10 cellular contexts compared by ENCODE assay signal in genomic region chr5:151212361-151212899, GRCh38. TPM values are rescaled to one million over a fixed set of nuclear protein-coding genes. Genes with fewer than 3 reads are reported as not detected.
DNase-seq lines count a peak whose midpoint lies in the region; ATAC-seq, FAIRE-seq and TF ChIP-seq lines count a peak whose summit lies in the region.
"Had no signal": no experiment of that assay in that cellular context is flagged by ENCODE, and none has a peak within 500 bp of the region (broad histone marks: within the 10 kb centered on the region; RNA-seq: fewer than 3 reads in every experiment).

No MANE protein-coding gene starts in this region.

- peaks cover 8% of the 10 kb centered on the region; the same call in 2 of the 3 replicates for H3K4me1 Mint-ChIP-seq in GM23338

- H3K9me3 Mint-ChIP-seq in GM23338, result no peaks in the 10 kb centered on the region

- no peaks in the 10 kb centered on the region for H3F3A ChIP-seq in GM23338 (replicated peaks; ENCODE audit: low read depth)

- no peaks in the 10 kb centered on the region for H3K9me2 ChIP-seq in GM23338 (ENCODE audit: insufficient read depth)

- H3K79me2 ChIP-seq in GM12878 (ENCODE audit: control insufficient read depth, insufficient read depth, low read length), result peaks cover 63% of the 10 kb centered on the region
- no peaks in the 10 kb centered on the region for H3K79me2 ChIP-seq in GM23338 (replicated peaks; ENCODE audit: insufficient read depth)

- in situ Hi-C loops in GM12878 (cut with MboI), result no loop called here

- H2AFZ ChIP-seq in GM12878 (ENCODE audit: control insufficient read depth, low read depth, low read length) (no peak overlapping the region; the same call in 1 of the 2 replicates), GM23338 (no peak overlapping the region)

- peak overlapping the region; percentile 74 for H3K4me3 ChIP-seq in GM12878
- no peak overlapping the region for H3K4me3 ChIP-seq in skeletal muscle tissue (ENCODE audit: low read length in 3 of 3)
- H3K4me3 ChIP-seq in GM23338, result no peak overlapping the region
- H3K4me3 ChIP-seq: SJSA1 had no signal

- no TSS peak for BruUV-seq in GM12878 (replicated peaks; lab: Mats Ljungman, UMichigan)

- WGBS in GM12878 (ENCODE audit: insufficient coverage, insufficient replicate concordance, low lambda C conversion rate, missing lambda C conversion rate), result 10% methylated on average over 3 of the region's 3 CpGs

- H3K27ac Mint-ChIP-seq in GM23338, result no peak overlapping the region

- peak; percentile 89 for FAIRE-seq in GM12892 (lab: Jason Lieb, UNC)
- no peak for FAIRE-seq in GM12878 (lab: Jason Lieb, UNC)

- no peak; a peak in 1 of 4 replicates for TF ChIP-seq EP300 in GM12878 (IDR thresholded peaks at IDR 0.05; ENCODE audit: borderline replicate concordance in 1 of 2, control insufficient read depth in 1 of 2, low read depth in 2 of 2, low read length in 2 of 2)

- intact Hi-C loops in GM12878 (cut with micrococcal nuclease; ENCODE audit: unreplicated experiment), result loop anchor here (5.0 kb wide), 1 partner anchor 130 kb away; the partner anchor contains the start of gene TNIP1

- H3K36me3 Mint-ChIP-seq in GM23338 (ENCODE audit: low read depth), result no peaks in the 10 kb centered on the region

- no peaks in the 10 kb centered on the region for H3K9me3 ChIP-seq in GM12878 (replicated peaks; ENCODE audit: control insufficient read depth, insufficient read depth, low read length)
- H3K9me3 ChIP-seq in skeletal muscle tissue (ENCODE audit: control insufficient read depth in 3 of 3, low read length in 3 of 3), result no peaks in the 10 kb centered on the region
- H3K9me3 ChIP-seq: SJSA1 had no signal

- H3K4me3 Mint-ChIP-seq in GM23338, result no peak overlapping the region

- TF ChIP-seq CTCF in GM12878 (IDR thresholded peaks at IDR 0.05 in 2 of 3, conservative IDR thresholded peaks at IDR 0.05 in 1 of 3; ENCODE audit: control insufficient read depth in 2 of 3, extremely low read depth in 1 of 3, insufficient read depth in 1 of 3, low read depth in 3 of 3, low read length in 3 of 3), result no peak
- no peak for TF ChIP-seq CTCF in GM23338 (conservative IDR thresholded peaks at IDR 0.05; ENCODE audit: low read depth in 2 of 2)

- POLR2A ChIA-PET in GM12878 (lab: Charles Lee), result interaction anchor here (0.5 to 17.1 kb wide), 20 partner anchors 10 to 142 kb away, joined by 3 to 290 read pairs (median 6); partner anchors contain the start of genes ANXA6, CCDC69 and GM2A

- DNase-seq in GM12892 (ENCODE audit: insufficient read length), result no peak
- peak; percentile 56 for DNase-seq in GM12878 (ENCODE audit: low read depth, low spot score)
- no peak for DNase-seq in Kasumi-1 (lab: John Stamatoyannopoulos, UW)
- DNase-seq in GM23338 (ENCODE audit: low spot score), result no peak
- DNase-seq: NCI-H1694 had no signal

- SMC1A ChIA-PET in GM12878 (lab: Charles Lee; ENCODE audit: uncharacterized antibody, unreplicated experiment), result interaction anchor here (0.6 to 18.6 kb wide), 21 partner anchors 10 to 477 kb away, joined by 3 to 325 read pairs (median 8); partner anchors contain the start of genes ANXA6, CCDC69, GM2A and TNIP1

- ATAC-seq in HG03460 (IDR thresholded peaks at IDR 0.05; ENCODE audit: unreplicated experiment) (peak; percentile 4), GM12878 (peak; percentile 14), HG03565 (IDR thresholded peaks at IDR 0.05; ENCODE audit: unreplicated experiment) (no peak), GM23338 (no peak), GM19351 (IDR thresholded peaks at IDR 0.05; ENCODE audit: unreplicated experiment) (no peak)

- H3K27me3 ChIP-seq in GM12878 (replicated peaks in 1 of 2; ENCODE audit: control insufficient read depth in 2 of 2, insufficient read depth in 2 of 2, low read length in 1 of 2), result no peaks in the 10 kb centered on the region
- no peaks in the 10 kb centered on the region for H3K27me3 ChIP-seq in skeletal muscle tissue (ENCODE audit: control insufficient read depth in 3 of 3, insufficient read depth in 3 of 3, low read length in 3 of 3)
- H3K27me3 ChIP-seq in GM23338 (ENCODE audit: insufficient read depth), result no peaks in the 10 kb centered on the region
- H3K27me3 ChIP-seq: SJSA1 had no signal

- H3K27me3 Mint-ChIP-seq in GM23338 (ENCODE audit: insufficient read depth, low read depth, poor library complexity), result peaks cover 2% of the 10 kb centered on the region

- CTCF ChIA-PET in GM12878 (lab: Yijun Ruan, JAX), result interaction anchor here (0.7 to 17.0 kb wide), 16 partner anchors 11 to 88 kb away, joined by 3 to 293 read pairs (median 4); partner anchors contain the start of genes CCDC69 and GM2A

- peak overlapping the region; percentile 94 for H3K9ac ChIP-seq in GM12878 (ENCODE audit: control insufficient read depth, insufficient read depth, low read length)
- H3K9ac ChIP-seq in skeletal muscle tissue (ENCODE audit: low read depth in 1 of 3, low read length in 3 of 3), result no peak overlapping the region

- H3K4me1 ChIP-seq in GM12878 (ENCODE audit: control insufficient read depth, insufficient read depth, low read length), result peaks cover 54% of the 10 kb centered on the region
- peaks cover 47 to 60% (median 54%) of the 10 kb centered on the region in 3 donors for H3K4me1 ChIP-seq in skeletal muscle tissue (ENCODE audit: control insufficient read depth in 3 of 3, insufficient read depth in 3 of 3, low read length in 3 of 3)
- peaks cover 4% of the 10 kb centered on the region; the same call in 1 of the 2 replicates for H3K4me1 ChIP-seq in GM23338 (ENCODE audit: insufficient read depth)
- H3K4me1 ChIP-seq: SJSA1 had no signal

- TF ChIP-seq POLR2A in GM12892 (IDR thresholded peaks at IDR 0.05; ENCODE audit: low read depth, low read length), result peak; percentile 12
- peak; percentile 52 for TF ChIP-seq POLR2A in GM12878 (IDR thresholded peaks at IDR 0.05; ENCODE audit: low read depth, low read length)

- H4K20me1 ChIP-seq in GM12878 (ENCODE audit: control insufficient read depth, insufficient read depth), result no peaks in the 10 kb centered on the region
- H4K20me1 ChIP-seq in GM23338 (replicated peaks; ENCODE audit: insufficient read depth), result no peaks in the 10 kb centered on the region

- peaks cover under 1 to 4% of the 10 kb centered on the region in 2 experiments; a peak in 2 of 4 replicates for H3K36me3 ChIP-seq in GM12878 (ENCODE audit: control insufficient read depth in 2 of 2, insufficient read depth in 2 of 2, low read length in 1 of 2)
- H3K36me3 ChIP-seq in skeletal muscle tissue (ENCODE audit: control insufficient read depth in 3 of 3, insufficient read depth in 3 of 3, low read length in 3 of 3), result peaks cover 0 to 5% (median 0%) of the 10 kb centered on the region in 3 donors
- no peaks in the 10 kb centered on the region for H3K36me3 ChIP-seq in GM23338 (ENCODE audit: insufficient read depth)
- H3K36me3 ChIP-seq: SJSA1 had no signal

- H3K4me2 ChIP-seq in GM12878 (ENCODE audit: control insufficient read depth, insufficient read depth) (peak overlapping the region; percentile 95), GM23338 (no peak overlapping the region)

- TF ChIP-seq RAD21 in GM12878 (IDR thresholded peaks at IDR 0.05; ENCODE audit: insufficient read depth, low read depth, low read length), result no peak

- H3K27ac ChIP-seq in GM12878 (ENCODE audit: control insufficient read depth, insufficient read depth) (peak overlapping the region; percentile 99), skeletal muscle tissue (ENCODE audit: low read depth, low read length) (peak overlapping the region; percentile 51), GM23338 (ENCODE audit: low read depth) (no peak overlapping the region)
- H3K27ac ChIP-seq: SJSA1 had no signal

- RAD21 ChIA-PET in GM12878 (lab: Charles Lee; ENCODE audit: unreplicated experiment), result interaction anchor here (1.0 to 7.6 kb wide), 17 partner anchors 10 to 130 kb away, joined by 3 to 156 read pairs (median 22); partner anchors contain the start of genes ANXA6, CCDC69, GM2A and TNIP1

RNA-seq across cellular contexts. Expression of gene CCDC69, which starts 11.5 kb away (rescaled TPM):
- polyA plus RNA-seq in GM12892 (2012; ENCODE audit: missing spikeins), result 41.2 TPM
- 69.3 and 77.6 TPM in 2 replicates for total RNA-seq in GM12878 (2013; cell fraction: nucleolus; rRNA removed)
- 91.1 and 104 TPM in 2 replicates for total RNA-seq in GM12878 (2014; rRNA removed)
- total RNA-seq in GM12878 (2014; rRNA removed; fragmentation: Illumina TruSeq; extraction: Trizol), result 78.8 and 80.3 TPM in 2 replicates
- 77.3 and 80.8 TPM in 2 replicates for total RNA-seq in GM12878 (2021)
- 37.5 TPM for polyA plus RNA-seq in GM12878 (2011; ENCODE audit: low read depth)
- 36.7 and 42.3 TPM in 2 replicates for polyA plus RNA-seq in GM12878 (2011; rRNA removed)
- 56.7 and 66.0 TPM in 2 replicates for polyA plus RNA-seq in GM12878 (2011; cell fraction: cytosol; rRNA removed)
- polyA plus RNA-seq in GM12878 (2011; cell fraction: nucleus; rRNA removed), result 16.1 and 18.3 TPM in 2 replicates
- polyA plus RNA-seq in GM12878 (2012), result 46.8 and 47.5 TPM in 2 replicates
- 104 and 106 TPM in 2 replicates for polyA plus RNA-seq in GM12878 (2014; fragmentation: Illumina TruSeq; extraction: Trizol)
- 10 to 100 TPM; 13.5 to 21.4 TPM for polyA plus RNA-seq in GM12878 (2014; fragmentation: Nextera tagmentation; extraction: Ambion mirVana)
- 89.6 and 102 TPM in 2 replicates for polyA plus RNA-seq in GM12878 (2014; rRNA removed)
- polyA plus RNA-seq in GM12878 (2016; fragmentation: Nextera tagmentation; extraction: Ambion mirVana), result 10 to 100 TPM; 55.7 to 59.8 TPM
- polyA minus RNA-seq in GM12878 (2011; rRNA and poly(A)+ RNA removed), result 32.8 and 41.3 TPM in 2 replicates
- polyA minus RNA-seq in GM12878 (2011; cell fraction: cytosol; rRNA and poly(A)+ RNA removed), result 11.4 and 17.0 TPM in 2 replicates
- 11.6 and 16.5 TPM in 2 replicates for polyA minus RNA-seq in GM12878 (2011; cell fraction: nucleus; rRNA and poly(A)+ RNA removed)
- total RNA-seq in skeletal muscle tissue, result 21.9 TPM
- total RNA-seq in GM23338 (2014; rRNA removed; shearing (Covaris generic)), result 5.3 and 6.6 TPM in 2 replicates
- 2.7 and 3.0 TPM in 2 replicates for polyA plus RNA-seq in GM23338 (2016; fragmentation: Nextera tagmentation; extraction: Ambion mirVana)

RNA-seq across cellular contexts. Expression of gene GM2A, which starts 40.6 kb away (rescaled TPM):
- 71.5 TPM for polyA plus RNA-seq in GM12892 (2012; ENCODE audit: missing spikeins)
- 150 and 162 TPM in 2 replicates for total RNA-seq in GM12878 (2013; cell fraction: nucleolus; rRNA removed)
- total RNA-seq in GM12878 (2014; rRNA removed) (102 and 109 TPM in 2 replicates), GM12878 (2014; rRNA removed; fragmentation: Illumina TruSeq; extraction: Trizol) (75.7 TPM in 2 replicates), GM12878 (2021) (95.1 and 95.6 TPM in 2 replicates), skeletal muscle tissue (16.7 TPM)
- 46.2 TPM for polyA plus RNA-seq in GM12878 (2011; ENCODE audit: low read depth)
- polyA plus RNA-seq in GM12878 (2011; rRNA removed) (85.4 and 106 TPM in 2 replicates), GM12878 (2014; fragmentation: Illumina TruSeq; extraction: Trizol) (74.4 and 83.9 TPM in 2 replicates), GM12878 (2014; fragmentation: Nextera tagmentation; extraction: Ambion mirVana) (10 to 100 TPM; 33.6 to 44.4 TPM), GM12878 (2014; rRNA removed) (62.0 and 63.9 TPM in 2 replicates), GM12878 (2016; fragmentation: Nextera tagmentation; extraction: Ambion mirVana) (10 to 100 TPM; 44.0 to 44.4 TPM), GM23338 (2016; fragmentation: Nextera tagmentation; extraction: Ambion mirVana) (9.0 and 9.8 TPM in 2 replicates)
- polyA plus RNA-seq in GM12878 (2011; cell fraction: cytosol; rRNA removed), result 81.7 and 107 TPM in 2 replicates
- polyA plus RNA-seq in GM12878 (2011; cell fraction: nucleus; rRNA removed), result 27.6 and 30.7 TPM in 2 replicates
- polyA plus RNA-seq in GM12878 (2012), result 61.7 and 69.7 TPM in 2 replicates
- polyA minus RNA-seq in GM12878 (2011; rRNA and poly(A)+ RNA removed), result 109 and 137 TPM in 2 replicates
- polyA minus RNA-seq in GM12878 (2011; cell fraction: cytosol; rRNA and poly(A)+ RNA removed), result 43.7 and 54.0 TPM in 2 replicates
- 14.7 and 19.8 TPM in 2 replicates for polyA minus RNA-seq in GM12878 (2011; cell fraction: nucleus; rRNA and poly(A)+ RNA removed)
- total RNA-seq in GM23338 (2014; rRNA removed; shearing (Covaris generic)), result 26.3 and 27.8 TPM in 2 replicates

RNA-seq across cellular contexts. Expression of gene ANXA6, which starts 54.9 kb away (rescaled TPM):
- 349 TPM for polyA plus RNA-seq in GM12892 (2012; ENCODE audit: missing spikeins)
- total RNA-seq in GM12878 (2013; cell fraction: nucleolus; rRNA removed), result 295 and 301 TPM in 2 replicates
- 477 and 484 TPM in 2 replicates for total RNA-seq in GM12878 (2014; rRNA removed)
- total RNA-seq in GM12878 (2014; rRNA removed; fragmentation: Illumina TruSeq; extraction: Trizol), result 549 and 550 TPM in 2 replicates
- total RNA-seq in GM12878 (2021), result 528 and 542 TPM in 2 replicates
- 195 TPM for polyA plus RNA-seq in GM12878 (2011; ENCODE audit: low read depth)
- 460 and 571 TPM in 2 replicates for polyA plus RNA-seq in GM12878 (2011; rRNA removed)
- polyA plus RNA-seq in GM12878 (2011; cell fraction: cytosol; rRNA removed), result 618 and 630 TPM in 2 replicates
- polyA plus RNA-seq in GM12878 (2011; cell fraction: nucleus; rRNA removed), result 407 and 532 TPM in 2 replicates
- 297 and 330 TPM in 2 replicates for polyA plus RNA-seq in GM12878 (2012)
- 506 and 510 TPM in 2 replicates for polyA plus RNA-seq in GM12878 (2014; fragmentation: Illumina TruSeq; extraction: Trizol)
- 10 to 100 TPM; 44.0 to 73.1 TPM for polyA plus RNA-seq in GM12878 (2014; fragmentation: Nextera tagmentation; extraction: Ambion mirVana)
- polyA plus RNA-seq in GM12878 (2014; rRNA removed), result 453 and 470 TPM in 2 replicates
- polyA plus RNA-seq in GM12878 (2016; fragmentation: Nextera tagmentation; extraction: Ambion mirVana), result 100 to 1,000 TPM; 280 to 291 TPM
- 634 and 706 TPM in 2 replicates for polyA minus RNA-seq in GM12878 (2011; rRNA and poly(A)+ RNA removed)
- 242 and 263 TPM in 2 replicates for polyA minus RNA-seq in GM12878 (2011; cell fraction: cytosol; rRNA and poly(A)+ RNA removed)
- polyA minus RNA-seq in GM12878 (2011; cell fraction: nucleus; rRNA and poly(A)+ RNA removed), result 286 and 410 TPM in 2 replicates
- total RNA-seq in skeletal muscle tissue, result 361 TPM
- total RNA-seq in GM23338 (2014; rRNA removed; shearing (Covaris generic)), result 87.4 and 110 TPM in 2 replicates
- polyA plus RNA-seq in GM23338 (2016; fragmentation: Nextera tagmentation; extraction: Ambion mirVana), result 26.5 and 30.2 TPM in 2 replicates

Comparison
In these comparisons a context has a peak if more than half of its experiments do, and no peak if none do; other contexts are left out.
1. ATAC-seq: peak in HG03460 (single experiment) and GM12878 (single experiment); none in HG03565 (single experiment), GM23338 (single experiment) and GM19351 (single experiment).